Comparison of ENCODE assay signal across 10 cellular contexts in genomic region chr11:44785856-44786606, GRCh38. TPM values are rescaled to one million over a fixed set of nuclear protein-coding genes. Genes with fewer than 3 reads are reported as not detected.
DNase-seq lines count a peak whose midpoint lies in the region; ATAC-seq and TF ChIP-seq lines count a peak whose summit lies in the region.
"Had no signal": no experiment of that assay in that cellular context is flagged by ENCODE, and none has a peak within 500 bp of the region (broad histone marks: within the 10 kb centered on the region; RNA-seq: fewer than 3 reads in every experiment).

No MANE protein-coding gene starts in this region.

- no peak overlapping the region for H3K27ac Mint-ChIP-seq in activated T-cell treated with anti-CD3 and anti-CD28 coated beads, Interleukin-2, amount 50 U/mL, for 72 hours

- no peak overlapping the region for H3K4me3 Mint-ChIP-seq in activated T-cell treated with anti-CD3 and anti-CD28 coated beads, Interleukin-2, amount 50 U/mL, for 72 hours
- H3K4me3 Mint-ChIP-seq: CD4-positive, alpha-beta memory T cell had no signal

- no peaks in the 10 kb centered on the region for H3K27me3 Mint-ChIP-seq in activated T-cell treated with anti-CD3 and anti-CD28 coated beads, Interleukin-2, amount 50 U/mL, for 72 hours (ENCODE audit: low read depth)
- H3K27me3 Mint-ChIP-seq: CD4-positive, alpha-beta memory T cell had no signal

- H3K4me1 Mint-ChIP-seq in activated T-cell treated with anti-CD3 and anti-CD28 coated beads, Interleukin-2, amount 50 U/mL, for 72 hours (ENCODE audit: low read depth), result peaks cover 5% of the 10 kb centered on the region

- DNase-seq in activated T-cell treated with anti-CD3 and anti-CD28 coated beads, Interleukin-2, amount 50 U/mL, for 72 hours, result peak; percentile 5 to 10
- DNase-seq in activated T-cell treated with anti-CD3 and anti-CD28 coated beads for 4 hours (no peak), NCI-H446 treated with DMSO at 0.1 percent for 48 hours (lab: John Stamatoyannopoulos, UW) (peak; percentile 66), fibroblast of pulmonary artery (ENCODE audit: low read depth) (no peak), GOT3 (lab: John Stamatoyannopoulos, UW) (no peak)
- peak; percentile 10 for DNase-seq in stimulated activated naive CD8-positive, alpha-beta T cell treated with anti-CD3 and anti-CD28 coated beads, Interleukin-15, Interleukin-2, amounts not matched to agents 100 U/mL and 50 U/mL, for 24 hours
- DNase-seq: CD4-positive, alpha-beta memory T cell had no signal

- H3K36me3 Mint-ChIP-seq in activated T-cell treated with anti-CD3 and anti-CD28 coated beads, Interleukin-2, amount 50 U/mL, for 72 hours (ENCODE audit: insufficient read depth in 2 of 2), result no peaks in the 10 kb centered on the region

- no peaks in the 10 kb centered on the region for H3K9me3 Mint-ChIP-seq in activated T-cell treated with anti-CD3 and anti-CD28 coated beads, Interleukin-2, amount 50 U/mL, for 72 hours
- H3K9me3 Mint-ChIP-seq: CD4-positive, alpha-beta memory T cell had no signal

- TF ChIP-seq CTCF in fibroblast of pulmonary artery (IDR thresholded peaks at IDR 0.05; ENCODE audit: low read length, missing control alignments), result peak; percentile 2

- H3K4me3 ChIP-seq in fibroblast of pulmonary artery (replicated peaks; ENCODE audit: low read depth, low read length), result no peak overlapping the region
- H3K4me3 ChIP-seq: coronary artery had no signal

- ATAC-seq in activated T-cell treated with anti-CD3 and anti-CD28 coated beads, Interleukin-2, amount 50 U/mL, for 72 hours (replicated peaks in 1 of 2), result peak in 1 of 2 donors; percentile 37
- ATAC-seq in stimulated activated naive CD8-positive, alpha-beta T cell treated with anti-CD3 and anti-CD28 coated beads, Interleukin-15, Interleukin-2, amounts not matched to agents 100 U/mL and 50 U/mL, for 24 hours, result peak; percentile 52
- ATAC-seq in GM19035 (IDR thresholded peaks at IDR 0.05; ENCODE audit: unreplicated experiment), result no peak
- no peak for ATAC-seq in GM19397 (IDR thresholded peaks at IDR 0.05; ENCODE audit: unreplicated experiment)

RNA-seq across cellular contexts. Expression of gene TSPAN18, which starts 59.3 kb away (rescaled TPM):
- total RNA-seq in activated T-cell treated with anti-CD3 and anti-CD28 coated beads, Interleukin-2, amount 50 U/mL, for 72 hours, result 1 to 10 TPM; 1.3 to 1.8 TPM

Comparison
In these comparisons a context has a peak if more than half of its experiments do, and no peak if none do; other contexts are left out.
1. DNase-seq: peak in activated T-cell treated with anti-CD3 and anti-CD28 coated beads, Interleukin-2, amount 50 U/mL, for 72 hours (2 of 2), NCI-H446 treated with DMSO at 0.1 percent for 48 hours (single experiment) and stimulated activated naive CD8-positive, alpha-beta T cell treated with anti-CD3 and anti-CD28 coated beads, Interleukin-15, Interleukin-2, amounts not matched to agents 100 U/mL and 50 U/mL, for 24 hours (single experiment); none in activated T-cell treated with anti-CD3 and anti-CD28 coated beads for 4 hours (single experiment), fibroblast of pulmonary artery (single experiment) and GOT3 (single experiment).